In genomic region chr20:21235713-21236445, GRCh38 we compare ENCODE assay signal across 8 cellular contexts.
DNase-seq lines count a peak whose midpoint lies in the region; ATAC-seq and TF ChIP-seq lines count a peak whose summit lies in the region.

No MANE protein-coding gene starts in this region.

- no peak overlapping the region for H3K27ac Mint-ChIP-seq in activated CD4-positive, alpha-beta memory T cell treated with anti-CD3 and anti-CD28 coated beads for 36 hours

- intact Hi-C loops in activated CD4-positive, alpha-beta memory T cell treated with anti-CD3 and anti-CD28 coated beads for 36 hours (cut with micrococcal nuclease): loop anchor here (1.0 to 10.0 kb wide), 6 partner anchors 89 to 401 kb away; no protein-coding TSS in a partner anchor

- H3K36me3 Mint-ChIP-seq in activated CD4-positive, alpha-beta memory T cell treated with anti-CD3 and anti-CD28 coated beads for 36 hours: peaks cover 6% of the 10 kb centered on the region

- H3K4me1 Mint-ChIP-seq in activated CD4-positive, alpha-beta memory T cell treated with anti-CD3 and anti-CD28 coated beads for 36 hours (ENCODE audit: low read depth): peaks cover 3% of the 10 kb centered on the region

- no peak overlapping the region for H3K4me3 ChIP-seq in lung

- ATAC-seq in HG03521 (IDR thresholded peaks at IDR 0.05; ENCODE audit: unreplicated experiment) (peak; percentile 46), lung (ENCODE audit: insufficient read depth, low FRiP score) (peak; percentile 80)

- H3K9me3 Mint-ChIP-seq in activated CD4-positive, alpha-beta memory T cell treated with anti-CD3 and anti-CD28 coated beads for 36 hours: no peaks in the 10 kb centered on the region

- no peaks in the 10 kb centered on the region for H3K9me3 ChIP-seq in lung (ENCODE audit: control insufficient read depth in 2 of 2, insufficient read depth in 1 of 2, low read length in 1 of 2)

- POLR2A ChIA-PET in activated CD4-positive, alpha-beta memory T cell treated with anti-CD3 and anti-CD28 coated beads for 36 hours (lab: Charles Lee): interaction anchor here (1.0 kb wide), 1 partner anchor 68 kb away, joined by 3 read pairs; the partner anchor contains the start of gene XRN2

- TF ChIP-seq CTCF in lung (IDR thresholded peaks at IDR 0.05; ENCODE audit: control extremely low read depth, extremely low read depth): peak; percentile 60

- no peak overlapping the region for H3K4me3 Mint-ChIP-seq in activated CD4-positive, alpha-beta memory T cell treated with anti-CD3 and anti-CD28 coated beads for 36 hours

- DNase-seq in ELF-1 (ENCODE audit: low read depth, low spot score) (peak; percentile 62), NCI-H774 (lab: John Stamatoyannopoulos, UW) (peak; percentile 68), ecto neural progenitor cell (ENCODE audit: low spot score) (peak; percentile 79), lung (ENCODE audit: low spot score) (peak; percentile 55), NCI-H187 treated with DMSO at 0.1 percent for 48 hours (lab: John Stamatoyannopoulos, UW) (no peak)
- peak; percentile 75 for DNase-seq in activated CD4-positive, alpha-beta memory T cell treated with anti-CD3 and anti-CD28 coated beads for 36 hours
- peak; percentile 43 for DNase-seq in stimulated activated CD8-positive, alpha-beta memory T cell treated with anti-CD3 and anti-CD28 coated beads, Interleukin-15, amount 100 ng/mL, for 1 hour (ENCODE audit: low read depth)

- peaks cover 6 to 12% of the 10 kb centered on the region in 2 donors for H3K36me3 ChIP-seq in lung (ENCODE audit: control insufficient read depth in 2 of 2, insufficient read depth in 2 of 2, low read length in 2 of 2)

- no peak overlapping the region for H3K27ac ChIP-seq in lung (ENCODE audit: low read depth in 1 of 2, low read length in 1 of 2)

- no peaks in the 10 kb centered on the region for H3K27me3 Mint-ChIP-seq in activated CD4-positive, alpha-beta memory T cell treated with anti-CD3 and anti-CD28 coated beads for 36 hours

- H3K27me3 ChIP-seq in lung (ENCODE audit: control insufficient read depth, insufficient read depth): no peaks in the 10 kb centered on the region

- H3K4me1 ChIP-seq in lung (ENCODE audit: control insufficient read depth in 2 of 2, insufficient read depth in 2 of 2, low read length in 2 of 2): no peaks in the 10 kb centered on the region

- 6 to 8% methylated on average over 11 of the region's 11 CpGs for WGBS in lung, 2 donors

- CTCF ChIA-PET in activated CD4-positive, alpha-beta memory T cell treated with anti-CD3 and anti-CD28 coated beads for 36 hours (lab: Charles Lee): interaction anchor here (0.5 to 7.2 kb wide), 90 partner anchors 9 to 806 kb away, joined by 3 to 319 read pairs (median 4); partner anchors contain the start of genes KIZ and XRN2
